In the genomic region with DNA sequence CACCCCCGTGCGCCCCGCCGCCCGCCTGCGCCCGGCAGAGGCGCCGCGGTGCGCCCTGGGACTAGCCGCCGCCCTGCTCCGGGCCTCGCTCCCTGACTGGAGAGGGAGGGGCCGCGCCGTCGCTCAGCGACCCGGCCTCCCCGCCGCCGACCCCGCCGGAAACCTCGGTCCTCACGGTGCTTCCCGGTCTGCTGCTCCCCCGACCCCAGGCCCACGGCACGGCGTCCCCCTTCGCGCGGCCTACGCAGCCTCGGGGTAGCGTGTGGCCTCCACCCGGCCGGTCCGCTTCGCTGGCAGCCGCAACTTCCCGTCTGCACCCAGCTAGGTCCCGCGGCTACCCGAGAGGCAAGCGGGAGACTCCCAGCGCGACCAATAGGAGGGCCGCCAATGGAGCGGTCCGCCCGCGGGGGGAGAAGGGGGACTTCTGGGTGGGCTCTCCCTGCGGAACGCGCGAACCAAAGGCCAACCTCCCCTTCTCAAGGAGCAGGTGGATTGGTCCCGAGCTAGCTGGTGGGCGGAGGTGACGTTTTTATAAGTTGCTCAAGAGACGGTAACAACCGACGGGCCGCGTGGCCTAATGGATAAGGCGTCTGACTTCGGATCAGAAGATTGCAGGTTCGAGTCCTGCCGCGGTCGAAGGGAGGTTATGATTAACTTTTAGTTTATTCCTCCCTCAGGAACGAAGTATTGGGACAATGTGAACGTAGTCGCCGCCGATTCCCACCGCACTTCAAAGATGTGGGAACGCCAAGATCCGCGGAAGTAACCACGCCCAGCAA, we compare ENCODE assay signal across 1 cellular context.
A peak's percentile ranks its signal among the peaks of the same experiment; 100 is the strongest.
TF ChIP-seq lines count a peak whose summit lies in the region.

A gene (minus strand): TSS at position 315 of the 779 bp plus-strand sequence. CDS start 1,070 bp downstream, outside the sequence.

TF ChIP-seq in HepG2, 621 proteins besides CTCF, POLR2A, EP300 and RAD21 (continued from another document and continues in another):
- TF ChIP-seq, protein P1, sequence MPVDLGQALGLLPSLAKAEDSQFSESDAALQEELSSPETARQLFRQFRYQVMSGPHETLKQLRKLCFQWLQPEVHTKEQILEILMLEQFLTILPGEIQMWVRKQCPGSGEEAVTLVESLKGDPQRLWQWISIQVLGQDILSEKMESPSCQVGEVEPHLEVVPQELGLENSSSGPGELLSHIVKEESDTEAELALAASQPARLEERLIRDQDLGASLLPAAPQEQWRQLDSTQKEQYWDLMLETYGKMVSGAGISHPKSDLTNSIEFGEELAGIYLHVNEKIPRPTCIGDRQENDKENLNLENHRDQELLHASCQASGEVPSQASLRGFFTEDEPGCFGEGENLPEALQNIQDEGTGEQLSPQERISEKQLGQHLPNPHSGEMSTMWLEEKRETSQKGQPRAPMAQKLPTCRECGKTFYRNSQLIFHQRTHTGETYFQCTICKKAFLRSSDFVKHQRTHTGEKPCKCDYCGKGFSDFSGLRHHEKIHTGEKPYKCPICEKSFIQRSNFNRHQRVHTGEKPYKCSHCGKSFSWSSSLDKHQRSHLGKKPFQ (CRISPR knock-in tag; IDR thresholded peaks at IDR 0.05; ENCODE audit: insufficient replicate concordance) = peak; percentile 94
- TF ChIP-seq CHD2 (IDR thresholded peaks at IDR 0.05; ENCODE audit: low read depth, low read length) (peak; percentile 73), HES4 (CRISPR knock-in tag; IDR thresholded peaks at IDR 0.05; ENCODE audit: borderline replicate concordance) (peak; percentile 95), TEAD3 (CRISPR knock-in tag; optimal IDR thresholded peaks at IDR 0.05; ENCODE audit: borderline replicate concordance) (peak; percentile 69), ZNF24 (IDR thresholded peaks at IDR 0.05) (peak; percentile 99), ZNF879 (CRISPR knock-in tag; IDR thresholded peaks at IDR 0.05) (peak; percentile 53; the same call in 1 of the 2 replicates), ZNF331 (CRISPR knock-in tag; IDR thresholded peaks at IDR 0.05) (peak; percentile 90), AGO1 (IDR thresholded peaks at IDR 0.05; ENCODE audit: low read depth, low read length, poor library complexity, severe bottlenecking) (no peak), PHF20 (CRISPR knock-in tag; IDR thresholded peaks at IDR 0.05) (peak; percentile 79), SYNCRIP (IDR thresholded peaks at IDR 0.05; ENCODE audit: insufficient read depth, low read depth, low read length) (no peak), WIZ (CRISPR knock-in tag; IDR thresholded peaks at IDR 0.05) (no peak), PHF8 (CRISPR knock-in tag; IDR thresholded peaks at IDR 0.05) (peak; percentile 100), ZFAT (CRISPR knock-in tag; conservative IDR thresholded peaks at IDR 0.05) (no peak), ZFP36 (IDR thresholded peaks at IDR 0.05; ENCODE audit: borderline replicate concordance, low read depth, low read length, partially characterized antibody) (no peak), ZNF644 (CRISPR knock-in tag; IDR thresholded peaks at IDR 0.05; ENCODE audit: low read depth) (no peak), SALL2 (CRISPR knock-in tag; IDR thresholded peaks at IDR 0.05) (no peak; the same call in 1 of the 2 replicates), TOPORS (CRISPR knock-in tag; IDR thresholded peaks at IDR 0.05) (peak; percentile 51; the same call in 1 of the 2 replicates), ZC3H4 (CRISPR knock-in tag; IDR thresholded peaks at IDR 0.05; ENCODE audit: borderline replicate concordance) (no peak; the same call in 1 of the 2 replicates), TBX3 (IDR thresholded peaks at IDR 0.05; ENCODE audit: borderline replicate concordance) (peak; percentile 46; the same call in 1 of the 2 replicates), ZNF263 (CRISPR knock-in tag; IDR thresholded peaks at IDR 0.05) (peak; percentile 13; the same call in 1 of the 2 replicates), IRF2 (CRISPR knock-in tag; IDR thresholded peaks at IDR 0.05) (peak; percentile 62), ZNF225 (CRISPR knock-in tag; IDR thresholded peaks at IDR 0.05) (peak; percentile 86), ZNF180 (CRISPR knock-in tag; IDR thresholded peaks at IDR 0.05; ENCODE audit: borderline replicate concordance, low read depth) (no peak; the same call in 1 of the 2 replicates), ZNF782 (CRISPR knock-in tag; IDR thresholded peaks at IDR 0.05; ENCODE audit: borderline replicate concordance) (no peak), SALL1 (CRISPR knock-in tag; IDR thresholded peaks at IDR 0.05) (peak; percentile 88), MAZ (IDR thresholded peaks at IDR 0.05; ENCODE audit: borderline replicate concordance, low read depth, low read length) (peak; percentile 47; the same call in 1 of the 2 replicates), MAZ (CRISPR knock-in tag; IDR thresholded peaks at IDR 0.05; ENCODE audit: low read depth) (peak; percentile 84), ZNF614 (CRISPR knock-in tag; IDR thresholded peaks at IDR 0.05; ENCODE audit: borderline replicate concordance) (peak; percentile 59; the same call in 1 of the 2 replicates), ZNF672 (CRISPR knock-in tag; IDR thresholded peaks at IDR 0.05) (0 out of 2 replicates have a peak, but pooled peaks have one; percentile 37), ZNF781 (CRISPR knock-in tag; IDR thresholded peaks at IDR 0.05; ENCODE audit: borderline replicate concordance, not compliant biosample characterization) (no peak), FOXA1 (IDR thresholded peaks at IDR 0.05) (no peak), FOXA1 (CRISPR knock-in tag; IDR thresholded peaks at IDR 0.05) (peak; percentile 8; the same call in 1 of the 2 replicates), IRX3 (CRISPR knock-in tag; IDR thresholded peaks at IDR 0.05; ENCODE audit: borderline replicate concordance, low read depth) (peak; percentile 94), ZNF10 (CRISPR knock-in tag; IDR thresholded peaks at IDR 0.05; ENCODE audit: borderline replicate concordance, low read depth) (no peak), ATF1 (CRISPR knock-in tag; IDR thresholded peaks at IDR 0.05) (no peak), SMARCC2 (IDR thresholded peaks at IDR 0.05) (no peak)
- TF ChIP-seq, protein P2, sequence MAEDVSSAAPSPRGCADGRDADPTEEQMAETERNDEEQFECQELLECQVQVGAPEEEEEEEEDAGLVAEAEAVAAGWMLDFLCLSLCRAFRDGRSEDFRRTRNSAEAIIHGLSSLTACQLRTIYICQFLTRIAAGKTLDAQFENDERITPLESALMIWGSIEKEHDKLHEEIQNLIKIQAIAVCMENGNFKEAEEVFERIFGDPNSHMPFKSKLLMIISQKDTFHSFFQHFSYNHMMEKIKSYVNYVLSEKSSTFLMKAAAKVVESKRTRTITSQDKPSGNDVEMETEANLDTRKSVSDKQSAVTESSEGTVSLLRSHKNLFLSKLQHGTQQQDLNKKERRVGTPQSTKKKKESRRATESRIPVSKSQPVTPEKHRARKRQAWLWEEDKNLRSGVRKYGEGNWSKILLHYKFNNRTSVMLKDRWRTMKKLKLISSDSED (CRISPR knock-in tag; IDR thresholded peaks at IDR 0.05) = no peak
- TF ChIP-seq, protein P3, sequence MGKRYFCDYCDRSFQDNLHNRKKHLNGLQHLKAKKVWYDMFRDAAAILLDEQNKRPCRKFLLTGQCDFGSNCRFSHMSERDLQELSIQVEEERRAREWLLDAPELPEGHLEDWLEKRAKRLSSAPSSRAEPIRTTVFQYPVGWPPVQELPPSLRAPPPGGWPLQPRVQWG (CRISPR knock-in tag; IDR thresholded peaks at IDR 0.05; ENCODE audit: borderline replicate concordance, low read depth) = no peak
- TF ChIP-seq, protein P4, sequence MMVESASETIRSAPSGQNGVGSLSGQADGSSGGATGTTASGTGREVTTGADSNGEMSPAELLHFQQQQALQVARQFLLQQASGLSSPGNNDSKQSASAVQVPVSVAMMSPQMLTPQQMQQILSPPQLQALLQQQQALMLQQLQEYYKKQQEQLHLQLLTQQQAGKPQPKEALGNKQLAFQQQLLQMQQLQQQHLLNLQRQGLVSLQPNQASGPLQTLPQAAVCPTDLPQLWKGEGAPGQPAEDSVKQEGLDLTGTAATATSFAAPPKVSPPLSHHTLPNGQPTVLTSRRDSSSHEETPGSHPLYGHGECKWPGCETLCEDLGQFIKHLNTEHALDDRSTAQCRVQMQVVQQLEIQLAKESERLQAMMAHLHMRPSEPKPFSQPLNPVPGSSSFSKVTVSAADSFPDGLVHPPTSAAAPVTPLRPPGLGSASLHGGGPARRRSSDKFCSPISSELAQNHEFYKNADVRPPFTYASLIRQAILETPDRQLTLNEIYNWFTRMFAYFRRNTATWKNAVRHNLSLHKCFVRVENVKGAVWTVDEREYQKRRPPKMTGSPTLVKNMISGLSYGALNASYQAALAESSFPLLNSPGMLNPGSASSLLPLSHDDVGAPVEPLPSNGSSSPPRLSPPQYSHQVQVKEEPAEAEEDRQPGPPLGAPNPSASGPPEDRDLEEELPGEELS (CRISPR knock-in tag; IDR thresholded peaks at IDR 0.05) = peak; percentile 72; the same call in 1 of the 2 replicates
- TF ChIP-seq, protein P5, sequence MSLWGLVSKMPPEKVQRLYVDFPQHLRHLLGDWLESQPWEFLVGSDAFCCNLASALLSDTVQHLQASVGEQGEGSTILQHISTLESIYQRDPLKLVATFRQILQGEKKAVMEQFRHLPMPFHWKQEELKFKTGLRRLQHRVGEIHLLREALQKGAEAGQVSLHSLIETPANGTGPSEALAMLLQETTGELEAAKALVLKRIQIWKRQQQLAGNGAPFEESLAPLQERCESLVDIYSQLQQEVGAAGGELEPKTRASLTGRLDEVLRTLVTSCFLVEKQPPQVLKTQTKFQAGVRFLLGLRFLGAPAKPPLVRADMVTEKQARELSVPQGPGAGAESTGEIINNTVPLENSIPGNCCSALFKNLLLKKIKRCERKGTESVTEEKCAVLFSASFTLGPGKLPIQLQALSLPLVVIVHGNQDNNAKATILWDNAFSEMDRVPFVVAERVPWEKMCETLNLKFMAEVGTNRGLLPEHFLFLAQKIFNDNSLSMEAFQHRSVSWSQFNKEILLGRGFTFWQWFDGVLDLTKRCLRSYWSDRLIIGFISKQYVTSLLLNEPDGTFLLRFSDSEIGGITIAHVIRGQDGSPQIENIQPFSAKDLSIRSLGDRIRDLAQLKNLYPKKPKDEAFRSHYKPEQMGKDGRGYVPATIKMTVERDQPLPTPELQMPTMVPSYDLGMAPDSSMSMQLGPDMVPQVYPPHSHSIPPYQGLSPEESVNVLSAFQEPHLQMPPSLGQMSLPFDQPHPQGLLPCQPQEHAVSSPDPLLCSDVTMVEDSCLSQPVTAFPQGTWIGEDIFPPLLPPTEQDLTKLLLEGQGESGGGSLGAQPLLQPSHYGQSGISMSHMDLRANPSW (CRISPR knock-in tag; IDR thresholded peaks at IDR 0.05; ENCODE audit: borderline replicate concordance) = peak; percentile 85; the same call in 1 of the 2 replicates
- TF ChIP-seq, protein P6, sequence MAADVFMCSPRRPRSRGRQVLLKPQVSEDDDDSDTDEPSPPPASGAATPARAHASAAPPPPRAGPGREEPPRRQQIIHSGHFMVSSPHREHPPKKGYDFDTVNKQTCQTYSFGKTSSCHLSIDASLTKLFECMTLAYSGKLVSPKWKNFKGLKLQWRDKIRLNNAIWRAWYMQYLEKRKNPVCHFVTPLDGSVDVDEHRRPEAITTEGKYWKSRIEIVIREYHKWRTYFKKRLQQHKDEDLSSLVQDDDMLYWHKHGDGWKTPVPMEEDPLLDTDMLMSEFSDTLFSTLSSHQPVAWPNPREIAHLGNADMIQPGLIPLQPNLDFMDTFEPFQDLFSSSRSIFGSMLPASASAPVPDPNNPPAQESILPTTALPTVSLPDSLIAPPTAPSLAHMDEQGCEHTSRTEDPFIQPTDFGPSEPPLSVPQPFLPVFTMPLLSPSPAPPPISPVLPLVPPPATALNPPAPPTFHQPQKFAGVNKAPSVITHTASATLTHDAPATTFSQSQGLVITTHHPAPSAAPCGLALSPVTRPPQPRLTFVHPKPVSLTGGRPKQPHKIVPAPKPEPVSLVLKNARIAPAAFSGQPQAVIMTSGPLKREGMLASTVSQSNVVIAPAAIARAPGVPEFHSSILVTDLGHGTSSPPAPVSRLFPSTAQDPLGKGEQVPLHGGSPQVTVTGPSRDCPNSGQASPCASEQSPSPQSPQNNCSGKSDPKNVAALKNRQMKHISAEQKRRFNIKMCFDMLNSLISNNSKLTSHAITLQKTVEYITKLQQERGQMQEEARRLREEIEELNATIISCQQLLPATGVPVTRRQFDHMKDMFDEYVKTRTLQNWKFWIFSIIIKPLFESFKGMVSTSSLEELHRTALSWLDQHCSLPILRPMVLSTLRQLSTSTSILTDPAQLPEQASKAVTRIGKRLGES (CRISPR knock-in tag; IDR thresholded peaks at IDR 0.05; ENCODE audit: borderline replicate concordance) = peak; percentile 54; the same call in 1 of the 2 replicates
- TF ChIP-seq, protein P7, sequence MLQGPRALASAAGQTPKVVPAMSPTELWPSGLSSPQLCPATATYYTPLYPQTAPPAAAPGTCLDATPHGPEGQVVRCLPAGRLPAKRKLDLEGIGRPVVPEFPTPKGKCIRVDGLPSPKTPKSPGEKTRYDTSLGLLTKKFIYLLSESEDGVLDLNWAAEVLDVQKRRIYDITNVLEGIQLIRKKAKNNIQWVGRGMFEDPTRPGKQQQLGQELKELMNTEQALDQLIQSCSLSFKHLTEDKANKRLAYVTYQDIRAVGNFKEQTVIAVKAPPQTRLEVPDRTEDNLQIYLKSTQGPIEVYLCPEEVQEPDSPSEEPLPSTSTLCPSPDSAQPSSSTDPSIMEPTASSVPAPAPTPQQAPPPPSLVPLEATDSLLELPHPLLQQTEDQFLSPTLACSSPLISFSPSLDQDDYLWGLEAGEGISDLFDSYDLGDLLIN (CRISPR knock-in tag; IDR thresholded peaks at IDR 0.05; ENCODE audit: borderline replicate concordance) = peak; percentile 70; the same call in 1 of the 2 replicates
- TF ChIP-seq, protein P8, sequence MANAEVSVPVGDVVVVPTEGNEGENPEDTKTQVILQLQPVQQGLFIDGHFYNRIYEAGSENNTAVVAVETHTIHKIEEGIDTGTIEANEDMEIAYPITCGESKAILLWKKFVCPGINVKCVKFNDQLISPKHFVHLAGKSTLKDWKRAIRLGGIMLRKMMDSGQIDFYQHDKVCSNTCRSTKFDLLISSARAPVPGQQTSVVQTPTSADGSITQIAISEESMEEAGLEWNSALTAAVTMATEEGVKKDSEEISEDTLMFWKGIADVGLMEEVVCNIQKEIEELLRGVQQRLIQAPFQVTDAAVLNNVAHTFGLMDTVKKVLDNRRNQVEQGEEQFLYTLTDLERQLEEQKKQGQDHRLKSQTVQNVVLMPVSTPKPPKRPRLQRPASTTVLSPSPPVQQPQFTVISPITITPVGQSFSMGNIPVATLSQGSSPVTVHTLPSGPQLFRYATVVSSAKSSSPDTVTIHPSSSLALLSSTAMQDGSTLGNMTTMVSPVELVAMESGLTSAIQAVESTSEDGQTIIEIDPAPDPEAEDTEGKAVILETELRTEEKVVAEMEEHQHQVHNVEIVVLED (CRISPR knock-in tag; IDR thresholded peaks at IDR 0.05; ENCODE audit: borderline replicate concordance) = peak; percentile 71; the same call in 1 of the 2 replicates
